1 cellular context compared by ENCODE assay signal in genomic region chr1:101178341-101178687, GRCh38.
TF ChIP-seq lines count a peak whose summit lies in the region.

No MANE protein-coding gene starts in this region.

TF ChIP-seq in GM12878, 131 proteins besides CTCF, POLR2A, EP300 and RAD21 (continued from another document):
- no peak for TF ChIP-seq PBX3 (IDR thresholded peaks at IDR 0.05; ENCODE audit: insufficient replicate concordance, low read depth, low read length)
- TF ChIP-seq POU2F2 (IDR thresholded peaks at IDR 0.05; ENCODE audit: borderline replicate concordance, low read depth, low read length) = no peak
- no peak for TF ChIP-seq SMAD5 (IDR thresholded peaks at IDR 0.05; ENCODE audit: low read depth)
- no peak for TF ChIP-seq SIN3A (IDR thresholded peaks at IDR 0.05; ENCODE audit: low read depth, low read length)
- TF ChIP-seq SUPT20H (IDR thresholded peaks at IDR 0.05; ENCODE audit: borderline replicate concordance, control insufficient read depth, low read depth, low read length) = no peak
- no peak for TF ChIP-seq E2F8 (IDR thresholded peaks at IDR 0.05; ENCODE audit: low read depth, partially characterized antibody)
- TF ChIP-seq SREBF1 (IDR thresholded peaks at IDR 0.05; ENCODE audit: low read length) = no peak
- TF ChIP-seq ZNF687 (IDR thresholded peaks at IDR 0.05) = 0 out of 2 replicates have a peak, but pooled peaks have one; percentile 39
